In the genomic region with DNA sequence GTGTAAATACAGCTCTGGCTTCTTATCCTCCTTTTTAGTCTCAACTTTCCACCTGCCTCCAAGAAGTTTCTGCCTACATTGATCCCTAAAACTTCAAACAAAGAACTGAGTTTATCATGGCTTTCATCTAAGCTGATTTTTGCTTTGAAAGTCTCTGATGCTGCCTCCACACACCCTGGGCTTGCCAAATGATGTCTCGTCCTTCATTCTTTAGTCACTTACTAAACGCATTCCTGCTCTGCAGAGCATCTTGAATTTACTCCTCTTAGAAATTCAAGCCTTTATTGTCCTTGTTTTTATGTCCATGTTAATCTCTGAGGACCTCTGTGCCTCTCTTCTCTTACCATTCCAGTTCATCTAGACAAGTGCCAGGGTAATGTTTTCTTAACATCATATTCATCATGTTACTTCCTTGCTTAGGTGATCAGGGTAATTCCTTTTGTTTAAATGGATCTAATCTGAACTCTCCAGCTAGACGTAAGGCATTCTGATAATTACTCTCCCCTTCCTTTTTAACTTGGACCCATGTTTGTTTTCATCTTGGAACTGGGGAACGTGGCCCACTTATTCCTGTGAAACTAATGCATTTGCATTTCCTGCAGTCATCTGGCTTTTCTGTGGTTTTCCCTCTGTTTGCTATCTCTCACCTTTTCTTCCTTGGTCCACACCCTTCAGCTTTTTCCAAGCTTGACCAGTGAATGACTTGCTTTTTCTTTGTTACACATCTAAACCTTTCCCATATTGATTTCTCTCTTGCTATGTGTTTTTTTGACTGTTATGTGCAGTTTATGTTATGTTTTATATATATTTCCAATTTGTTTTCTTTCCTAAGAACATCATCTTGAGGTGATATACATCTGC, we compare ENCODE assay signal across 1 cellular context.
TF ChIP-seq lines count a peak whose summit lies in the region.

No MANE protein-coding gene starts in this region.

TF ChIP-seq in SK-N-SH, 30 proteins besides CTCF, POLR2A, EP300 and RAD21 (continued from another document):
- TF ChIP-seq RXRA (IDR thresholded peaks at IDR 0.05; ENCODE audit: borderline replicate concordance, low read depth) = no peak
- TF ChIP-seq GABPA (IDR thresholded peaks at IDR 0.05; ENCODE audit: low read depth) = no peak
- TF ChIP-seq NRF1 (IDR thresholded peaks at IDR 0.05; ENCODE audit: low read depth, low read length) = no peak
- no peak for TF ChIP-seq TEAD4 (IDR thresholded peaks at IDR 0.05; ENCODE audit: borderline replicate concordance, insufficient read depth)
- TF ChIP-seq YY1 (IDR thresholded peaks at IDR 0.05; ENCODE audit: low read depth) = no peak
- TF ChIP-seq EZH2phosphoT487 (IDR thresholded peaks at IDR 0.05; ENCODE audit: borderline replicate concordance, low read depth) = no peak
- no peak for TF ChIP-seq MEF2A (IDR thresholded peaks at IDR 0.05; ENCODE audit: borderline replicate concordance, low read depth)
- no peak for TF ChIP-seq GATA2 (CRISPR knock-in tag; IDR thresholded peaks at IDR 0.05)
- TF ChIP-seq, protein P1, sequence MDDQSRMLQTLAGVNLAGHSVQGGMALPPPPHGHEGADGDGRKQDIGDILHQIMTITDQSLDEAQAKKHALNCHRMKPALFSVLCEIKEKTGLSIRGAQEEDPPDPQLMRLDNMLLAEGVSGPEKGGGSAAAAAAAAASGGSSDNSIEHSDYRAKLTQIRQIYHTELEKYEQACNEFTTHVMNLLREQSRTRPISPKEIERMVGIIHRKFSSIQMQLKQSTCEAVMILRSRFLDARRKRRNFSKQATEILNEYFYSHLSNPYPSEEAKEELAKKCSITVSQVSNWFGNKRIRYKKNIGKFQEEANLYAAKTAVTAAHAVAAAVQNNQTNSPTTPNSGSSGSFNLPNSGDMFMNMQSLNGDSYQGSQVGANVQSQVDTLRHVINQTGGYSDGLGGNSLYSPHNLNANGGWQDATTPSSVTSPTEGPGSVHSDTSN (IDR thresholded peaks at IDR 0.05) = no peak
- no peak for TF ChIP-seq ELF1 (IDR thresholded peaks at IDR 0.05)
- TF ChIP-seq SIN3A (IDR thresholded peaks at IDR 0.05; ENCODE audit: borderline replicate concordance, low read depth, low read length) = no peak
